In genomic region chr16:527015-527903, GRCh38 we compare ENCODE assay signal across 8 cellular contexts. TPM values are rescaled to one million over a fixed set of nuclear protein-coding genes. Genes with fewer than 3 reads are reported as not detected.
DNase-seq lines count a peak whose midpoint lies in the region; ATAC-seq, FAIRE-seq and TF ChIP-seq lines count a peak whose summit lies in the region.

Gene CAPN15, plus strand, starts transcription at chr16:527712. Its CDS starts 19,127 bp downstream, at chr16:546839.

- TF ChIP-seq POLR2A in GM12891 (IDR thresholded peaks at IDR 0.05; ENCODE audit: low read depth, low read length) = peak; percentile 17; the same call in 1 of the 2 replicates

- DNase-seq in GM12891 (ENCODE audit: insufficient read length, low spot score) (peak; percentile 86), NCI-H1436 treated with DMSO at 0.1 percent for 48 hours (lab: John Stamatoyannopoulos, UW) (peak; percentile 56), amniotic epithelial cell (ENCODE audit: low read depth) (peak; percentile 89), left cardiac atrium (peak; percentile 91), psoas muscle (peak; percentile 89 to 95)

- ATAC-seq in HG02798 (IDR thresholded peaks at IDR 0.05; ENCODE audit: poor library complexity, unreplicated experiment) = peak; percentile 76
- ATAC-seq in left cardiac atrium = peak; percentile 89 to 90
- ATAC-seq in psoas muscle = peak; percentile 80 to 84 (median 81)

- WGBS in psoas muscle, 3 donors = 0% methylated on average over 61 to 129 of the region's 129 CpGs
- under 1% methylated on average over 129 of the region's 129 CpGs for WGBS in urinary bladder

- no peaks in the 10 kb centered on the region for H3K9me3 ChIP-seq in psoas muscle

- TF ChIP-seq CTCF in psoas muscle (IDR thresholded peaks at IDR 0.05) = no peak

- intact Hi-C loops in T-helper 1 cell treated with Interleukin-12 subunit alpha and Interleukin-12 subunit beta and Interleukin-4 antibody, amounts not matched to agents 30 ng/mL and 1 ng/mL, for 36 hours (cut with micrococcal nuclease) = loop anchor here (1.0 to 5.0 kb wide), 11 partner anchors 42 to 474 kb away; partner anchors contain the start of genes DECR2, JMJD8, LMF1 and METTL26
- intact Hi-C loops in left cardiac atrium (cut with DNase I) = loop anchor here in 1 of 2 donors (5.0 kb wide), 1 partner anchor 100 kb away; the partner anchor contains the start of gene RAB11FIP3
- intact Hi-C loops in psoas muscle (cut with DNase I) = loop anchor here in 1 of 2 donors (5.0 kb wide), 2 partner anchors 105 to 130 kb away; partner anchors contain the start of gene NME4

- H3K36me3 ChIP-seq in psoas muscle (ENCODE audit: insufficient read depth in 1 of 2, low read depth in 1 of 2) (peaks cover 0 to under 1% of the 10 kb centered on the region in 2 donors), urinary bladder (ENCODE audit: insufficient read depth) (no peaks in the 10 kb centered on the region)

- peak; percentile 94 for FAIRE-seq in GM12891 (lab: Jason Lieb, UNC)

- H3K27me3 ChIP-seq in psoas muscle (ENCODE audit: insufficient read depth in 3 of 3, low read length in 2 of 3) = no peaks in the 10 kb centered on the region

- H3K4me1 ChIP-seq in psoas muscle (peaks cover 42% of the 10 kb centered on the region), urinary bladder (ENCODE audit: insufficient read depth) (peaks cover 5% of the 10 kb centered on the region)

- peak within 1 kb of the TSS; percentile 87 for H3K4me3 ChIP-seq in psoas muscle
- H3K4me3 ChIP-seq in urinary bladder (ENCODE audit: low read depth, low read length) = peak within 1 kb of the TSS; percentile 87

- H3K27ac ChIP-seq in psoas muscle = peak within 1 kb of the TSS; percentile 100
- peak within 1 kb of the TSS; percentile 96 for H3K27ac ChIP-seq in urinary bladder (ENCODE audit: low read depth)

TF ChIP-seq in GM12891, 5 proteins besides CTCF, POLR2A, EP300 and RAD21:
- TF ChIP-seq TAF1 (IDR thresholded peaks at IDR 0.05; ENCODE audit: low read depth, low read length) (no peak), POLR2AphosphoS5 (IDR thresholded peaks at IDR 0.05; ENCODE audit: low read depth, low read length) (peak; percentile 52; the same call in 1 of the 2 replicates), SPI1 (IDR thresholded peaks at IDR 0.05; ENCODE audit: low read depth, low read length) (no peak), PAX5 (IDR thresholded peaks at IDR 0.05; ENCODE audit: insufficient read depth, low read length, severe bottlenecking) (no peak), POU2F2 (IDR thresholded peaks at IDR 0.05; ENCODE audit: low read depth, low read length) (no peak)
TF ChIP-seq in GM12891: peak in this region for 1.

RNA-seq across cellular contexts. Expression of gene CAPN15, which starts in this region (rescaled TPM):
- 20.2 TPM for polyA plus RNA-seq in GM12891 (2012; ENCODE audit: low read depth, missing spikeins)
- total RNA-seq in T-helper 1 cell treated with Interleukin-12 subunit alpha and Interleukin-12 subunit beta and Interleukin-4 antibody, amounts not matched to agents 30 ng/mL and 1 ng/mL, for 36 hours = 86.5 and 94.8 TPM in 2 replicates
- total RNA-seq in left cardiac atrium (10 to 100 TPM; 19.2 to 25.8 TPM), psoas muscle (10 to 100 TPM; 15.5 to 32.1 (median 26.8) TPM), urinary bladder (12.7 TPM)
- polyA plus RNA-seq in psoas muscle (10 to 100 TPM; 14.9 to 26.4 (median 22.6) TPM), urinary bladder (30.3 TPM)

Comparison
In these comparisons a context has a peak if more than half of its experiments do, and no peak if none do; other contexts are left out.
1. Peak in every context shown above with its lines: DNase-seq, ATAC-seq, H3K4me3 ChIP-seq and H3K27ac ChIP-seq.